ENCODE assay signal across 12 cellular contexts in the genomic region with DNA sequence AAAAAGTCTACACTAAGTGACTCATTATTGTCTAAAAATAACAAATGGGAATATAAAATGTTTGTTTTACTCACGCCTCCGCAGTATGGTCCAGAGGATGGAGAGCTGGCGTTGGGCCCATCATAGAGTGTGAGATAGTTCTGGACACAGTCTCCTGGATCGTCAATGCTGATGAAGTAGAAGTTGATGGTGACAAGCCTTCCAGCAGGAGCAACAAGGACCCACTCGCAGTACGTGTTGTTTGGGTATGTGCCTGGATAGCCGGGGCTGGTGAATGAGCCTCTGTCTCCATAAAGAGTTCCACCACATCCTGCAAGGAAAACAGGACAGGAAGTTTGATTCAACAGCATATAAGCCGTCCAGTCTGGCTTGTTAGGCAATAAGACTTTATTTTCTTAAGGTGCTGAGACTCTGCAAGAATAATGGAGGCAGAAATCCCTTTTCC. TPM values are rescaled to one million over a fixed set of nuclear protein-coding genes. Genes with fewer than 3 reads are reported as not detected.
A peak's percentile ranks its signal among the peaks of the same experiment; 100 is the strongest.
DNase-seq lines count a peak whose midpoint lies in the region; ATAC-seq and TF ChIP-seq lines count a peak whose summit lies in the region.
"Had no signal": no experiment of that assay in that cellular context is flagged by ENCODE, and none has a peak within 500 bp of the region (broad histone marks: within the 10 kb centered on the region; RNA-seq: fewer than 3 reads in every experiment).

No MANE protein-coding gene starts in this region.

- no peak overlapping the region for H3K27ac Mint-ChIP-seq in T-helper 2 cell treated with Interferon-gamma antibody and Interleukin-4, amounts not matched to agents 5 μg/mL and 100 μg/mL, for 36 hours
- H3K27ac Mint-ChIP-seq: B cell; stimulated activated effector memory CD8-positive, alpha-beta T cell treated with anti-CD3 and anti-CD28 coated beads, Interleukin-12 subunit alpha, Interleukin-12 subunit beta, amount 100 ng/mL, for 72 hours had no signal

- H3K36me3 Mint-ChIP-seq in T-helper 2 cell treated with Interferon-gamma antibody and Interleukin-4, amounts not matched to agents 5 μg/mL and 100 μg/mL, for 36 hours (ENCODE audit: low read depth): no peaks in the 10 kb centered on the region
- H3K36me3 Mint-ChIP-seq: stimulated activated effector memory CD8-positive, alpha-beta T cell treated with anti-CD3 and anti-CD28 coated beads, Interleukin-12 subunit alpha, Interleukin-12 subunit beta, amount 100 ng/mL, for 72 hours had no signal

- peak overlapping the region; percentile 44 for H3K4me3 ChIP-seq in ACC112 (ENCODE audit: low read depth, low read length)
- peak overlapping the region; percentile 52 for H3K4me3 ChIP-seq in coronary artery
- H3K4me3 ChIP-seq in left lung: no peak overlapping the region
- H3K4me3 ChIP-seq in WERI-Rb-1 (ENCODE audit: low read depth, low read length): no peak overlapping the region
- H3K4me3 ChIP-seq in neuronal stem cell (ENCODE audit: low read length in 2 of 2): no peak overlapping the region
- H3K4me3 ChIP-seq: skin epidermis had no signal

- no peak for TF ChIP-seq CTCF in coronary artery (IDR thresholded peaks at IDR 0.05)
- no peak for TF ChIP-seq CTCF in left lung (IDR thresholded peaks at IDR 0.05)
- no peak for TF ChIP-seq CTCF in WERI-Rb-1 (IDR thresholded peaks at IDR 0.05; ENCODE audit: low read depth, low read length)

- intact Hi-C loops in left lung (cut with DNase I): no loop called here

- H3K23ac ChIP-seq in neuronal stem cell (ENCODE audit: low read depth, low read length, poor library complexity): no peak overlapping the region

- H3K4me2 ChIP-seq in neuronal stem cell (ENCODE audit: insufficient read depth, low read length, poor library complexity, severe bottlenecking): no peak overlapping the region

- H2BK15ac ChIP-seq in neuronal stem cell (ENCODE audit: low read length): no peak overlapping the region

- peaks cover 25% of the 10 kb centered on the region for H3K4me1 ChIP-seq in ACC112 (ENCODE audit: control insufficient read depth, insufficient read depth, low read length, unreplicated experiment)
- H3K4me1 ChIP-seq in left lung: peaks cover 0 to 6% of the 10 kb centered on the region in 2 donors
- H3K4me1 ChIP-seq in neuronal stem cell (ENCODE audit: control insufficient read depth in 2 of 2, insufficient read depth in 1 of 2, low read depth in 1 of 2, low read length in 2 of 2): peaks cover 0 to 2% of the 10 kb centered on the region in 2 donors

- H3K4ac ChIP-seq in neuronal stem cell (ENCODE audit: low read length): no peak overlapping the region

- no peaks in the 10 kb centered on the region for H3K9me3 Mint-ChIP-seq in T-helper 2 cell treated with Interferon-gamma antibody and Interleukin-4, amounts not matched to agents 5 μg/mL and 100 μg/mL, for 36 hours
- H3K9me3 Mint-ChIP-seq: stimulated activated effector memory CD8-positive, alpha-beta T cell treated with anti-CD3 and anti-CD28 coated beads, Interleukin-12 subunit alpha, Interleukin-12 subunit beta, amount 100 ng/mL, for 72 hours had no signal

- no peak overlapping the region for H4K91ac ChIP-seq in neuronal stem cell (ENCODE audit: low read depth, low read length, poor library complexity)

- H3K4me3 Mint-ChIP-seq in T-helper 2 cell treated with Interferon-gamma antibody and Interleukin-4, amounts not matched to agents 5 μg/mL and 100 μg/mL, for 36 hours: no peak overlapping the region
- H3K4me3 Mint-ChIP-seq: B cell; stimulated activated effector memory CD8-positive, alpha-beta T cell treated with anti-CD3 and anti-CD28 coated beads, Interleukin-12 subunit alpha, Interleukin-12 subunit beta, amount 100 ng/mL, for 72 hours had no signal

- H2BK12ac ChIP-seq in neuronal stem cell (ENCODE audit: low read length): no peak overlapping the region

- WGBS in neuronal stem cell (ENCODE audit: extremely low coverage in 2 of 2, insufficient read length in 2 of 2, insufficient replicate concordance in 1 of 2), 2 donors: no CpG with 5 or more reads among the region's 8 CpGs

- peaks cover 6% of the 10 kb centered on the region for H3K4me1 Mint-ChIP-seq in T-helper 2 cell treated with Interferon-gamma antibody and Interleukin-4, amounts not matched to agents 5 μg/mL and 100 μg/mL, for 36 hours (ENCODE audit: low read depth)
- H3K4me1 Mint-ChIP-seq: stimulated activated effector memory CD8-positive, alpha-beta T cell treated with anti-CD3 and anti-CD28 coated beads, Interleukin-12 subunit alpha, Interleukin-12 subunit beta, amount 100 ng/mL, for 72 hours had no signal

- H3K9me3 ChIP-seq in left lung (no peaks in the 10 kb centered on the region), WERI-Rb-1 (ENCODE audit: severe bottlenecking) (no peaks in the 10 kb centered on the region), neuronal stem cell (replicated peaks in 1 of 2; ENCODE audit: control insufficient read depth in 2 of 2, insufficient read depth in 1 of 2, low read depth in 1 of 2, low read length in 2 of 2) (no peaks in the 10 kb centered on the region)

- DNase-seq in HS-5 (ENCODE audit: low read depth) (peak; percentile 25), coronary artery (ENCODE audit: low spot score) (peak; percentile 76), left lung (peak in 1 of 2 donors; percentile 40), WERI-Rb-1 (no peak), neuronal stem cell (ENCODE audit: low spot score) (no peak)
- no peak for DNase-seq in T-helper 2 cell treated with Interferon-gamma antibody and Interleukin-4, amounts not matched to agents 5 μg/mL and 100 μg/mL, for 36 hours (ENCODE audit: low spot score)

- no peak overlapping the region for H4K8ac ChIP-seq in neuronal stem cell (ENCODE audit: low read depth, low read length)

- H3K27me3 ChIP-seq in ACC112 (ENCODE audit: insufficient read depth, low read length): no peaks in the 10 kb centered on the region
- H3K27me3 ChIP-seq in left lung: no peaks in the 10 kb centered on the region
- H3K27me3 ChIP-seq in WERI-Rb-1 (ENCODE audit: insufficient read depth, low read depth, severe bottlenecking): no peaks in the 10 kb centered on the region
- no peaks in the 10 kb centered on the region for H3K27me3 ChIP-seq in neuronal stem cell (ENCODE audit: control insufficient read depth in 3 of 3, insufficient read depth in 3 of 3, low read depth in 1 of 3, low read length in 3 of 3)
- H3K27me3 ChIP-seq: dorsolateral prefrontal cortex had no signal

- no peak overlapping the region for H2BK5ac ChIP-seq in neuronal stem cell (ENCODE audit: low read length)

- H3K9ac ChIP-seq in neuronal stem cell (ENCODE audit: low read depth, low read length, poor library complexity): no peak overlapping the region

- no peaks in the 10 kb centered on the region for H3K79me1 ChIP-seq in neuronal stem cell (ENCODE audit: low read depth, low read length)

- H2AFZ ChIP-seq in ACC112 (ENCODE audit: low read length, unreplicated experiment) (no peak overlapping the region), neuronal stem cell (ENCODE audit: low read length) (no peak overlapping the region)

- no peak overlapping the region for H2BK120ac ChIP-seq in neuronal stem cell (ENCODE audit: low read depth, low read length)

- H3K79me2 ChIP-seq in ACC112 (ENCODE audit: control insufficient read depth, insufficient read depth, low read length, unreplicated experiment): no peaks in the 10 kb centered on the region

- H2AK5ac ChIP-seq in neuronal stem cell (ENCODE audit: low read depth, low read length): no peak overlapping the region

- H3K18ac ChIP-seq in neuronal stem cell (ENCODE audit: low read length): no peak overlapping the region

- no peak overlapping the region for H3K14ac ChIP-seq in neuronal stem cell (ENCODE audit: low read length)

- H3K36me3 ChIP-seq in ACC112 (ENCODE audit: insufficient read depth, low read length) (no peaks in the 10 kb centered on the region), left lung (no peaks in the 10 kb centered on the region), WERI-Rb-1 (no peaks in the 10 kb centered on the region), neuronal stem cell (replicated peaks in 1 of 2; ENCODE audit: control insufficient read depth in 2 of 2, insufficient read depth in 2 of 2, low read length in 2 of 2) (no peaks in the 10 kb centered on the region)

- peaks cover 17% of the 10 kb centered on the region for H3K27me3 Mint-ChIP-seq in T-helper 2 cell treated with Interferon-gamma antibody and Interleukin-4, amounts not matched to agents 5 μg/mL and 100 μg/mL, for 36 hours (ENCODE audit: low read depth)

- ATAC-seq in left lung (peak; percentile 40), HG03432 (IDR thresholded peaks at IDR 0.05; ENCODE audit: unreplicated experiment) (no peak)

- H3K27ac ChIP-seq in ACC112 (ENCODE audit: low read depth, low read length) (peak overlapping the region; percentile 64), coronary artery (peak overlapping the region; percentile 8 to 73), left lung (peak overlapping the region; percentile 45 to 50), WERI-Rb-1 (no peak overlapping the region), neuronal stem cell (replicated peaks; ENCODE audit: low read length) (no peak overlapping the region)

RNA-seq across cellular contexts. Expression of a gene that starts 11.5 kb away (rescaled TPM):
- 10 to 100 TPM; 73.7 to 100.0 TPM for total RNA-seq in left lung
- 36.1 TPM for polyA plus RNA-seq in neuronal stem cell (2013, experiment 1 of 2)
- 36.0 TPM for polyA plus RNA-seq in neuronal stem cell (2013, experiment 2 of 2)

Comparison
In these comparisons a context has a peak if more than half of its experiments do, and no peak if none do; other contexts are left out.
1. H3K27ac ChIP-seq: peak in ACC112 (single experiment), coronary artery (2 of 2) and left lung (2 of 2); none in WERI-Rb-1 (single experiment) and neuronal stem cell (single experiment).
2. H3K4me3 ChIP-seq: peak in ACC112 (single experiment) and coronary artery (single experiment); none in left lung (0 of 2), WERI-Rb-1 (single experiment) and neuronal stem cell (0 of 2).
3. DNase-seq: peak in HS-5 (single experiment) and coronary artery (single experiment); none in T-helper 2 cell treated with Interferon-gamma antibody and Interleukin-4, amounts not matched to agents 5 μg/mL and 100 μg/mL, for 36 hours (single experiment), WERI-Rb-1 (single experiment) and neuronal stem cell (single experiment).